ENCODE assay signal across 21 cellular contexts in the genomic region with DNA sequence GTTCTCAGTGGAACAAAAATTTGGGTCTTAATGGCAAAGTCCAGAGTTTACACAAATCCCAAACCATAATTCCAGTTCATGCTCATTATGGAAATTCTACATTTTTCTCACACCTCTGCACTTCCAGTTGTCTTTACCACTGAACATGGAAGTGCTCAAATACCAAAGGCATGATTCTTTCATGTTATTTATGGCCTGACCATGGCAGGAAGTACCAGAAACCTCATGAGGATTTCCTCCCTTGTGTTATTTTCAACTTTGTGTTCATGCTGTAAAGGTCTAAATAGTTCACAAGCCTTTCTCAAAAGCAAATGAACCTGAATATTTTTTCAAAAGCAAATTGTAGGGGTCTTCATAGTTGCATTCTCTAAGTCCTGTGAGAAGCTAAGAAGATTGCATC.
DNase-seq lines count a peak whose midpoint lies in the region; ATAC-seq and TF ChIP-seq lines count a peak whose summit lies in the region.
"Had no signal": no experiment of that assay in that cellular context is flagged by ENCODE, and none has a peak within 500 bp of the region (broad histone marks: within the 10 kb centered on the region; RNA-seq: fewer than 3 reads in every experiment).

No MANE protein-coding gene starts in this region.

- intact Hi-C loops in spleen (cut with DNase I; ENCODE audit: low total_unique reads): no loop called here

- POLR2A ChIA-PET in activated naive CD8-positive, alpha-beta T cell treated with anti-CD3 and anti-CD28 coated beads, Interleukin-2, amount 10 ng/mL, durations not matched to agents 7 days and 5 days (lab: Charles Lee): interaction anchor here (0.7 kb wide), 1 partner anchor 120 kb away, joined by 4 read pairs; no protein-coding TSS in a partner anchor

- peak overlapping the region; percentile 53 for H3K4me3 Mint-ChIP-seq in activated naive CD8-positive, alpha-beta T cell treated with anti-CD3 and anti-CD28 coated beads, Interleukin-2, amount 10 ng/mL, durations not matched to agents 7 days and 5 days
- H3K4me3 Mint-ChIP-seq in activated naive CD8-positive, alpha-beta T cell treated with anti-CD3 and anti-CD28 coated beads for 36 hours: no peak overlapping the region
- H3K4me3 Mint-ChIP-seq: activated T-cell treated with anti-CD3 and anti-CD28 coated beads, Interleukin-2, amount 50 U/mL, for 72 hours had no signal

- H3K36me3 ChIP-seq in spleen: no peaks in the 10 kb centered on the region
- H3K36me3 ChIP-seq: adrenal gland, upper lobe of right lung had no signal

- H3K4me1 Mint-ChIP-seq in activated naive CD8-positive, alpha-beta T cell treated with anti-CD3 and anti-CD28 coated beads, Interleukin-2, amount 10 ng/mL, durations not matched to agents 7 days and 5 days: peaks cover 53% of the 10 kb centered on the region
- H3K4me1 Mint-ChIP-seq in activated naive CD8-positive, alpha-beta T cell treated with anti-CD3 and anti-CD28 coated beads for 36 hours: peaks cover 31% of the 10 kb centered on the region

- peaks cover 2% of the 10 kb centered on the region for H3K9me3 Mint-ChIP-seq in activated naive CD8-positive, alpha-beta T cell treated with anti-CD3 and anti-CD28 coated beads, Interleukin-2, amount 10 ng/mL, durations not matched to agents 7 days and 5 days
- H3K9me3 Mint-ChIP-seq in activated naive CD8-positive, alpha-beta T cell treated with anti-CD3 and anti-CD28 coated beads for 36 hours: no peaks in the 10 kb centered on the region
- H3K9me3 Mint-ChIP-seq: activated T-cell treated with anti-CD3 and anti-CD28 coated beads, Interleukin-2, amount 50 U/mL, for 72 hours had no signal

- H3K27me3 Mint-ChIP-seq in activated naive CD8-positive, alpha-beta T cell treated with anti-CD3 and anti-CD28 coated beads, Interleukin-2, amount 10 ng/mL, durations not matched to agents 7 days and 5 days: peaks cover 4% of the 10 kb centered on the region
- no peaks in the 10 kb centered on the region for H3K27me3 Mint-ChIP-seq in activated naive CD8-positive, alpha-beta T cell treated with anti-CD3 and anti-CD28 coated beads for 36 hours

- peaks cover 11 to 60% (median 28%) of the 10 kb centered on the region in 6 donors for H3K4me1 ChIP-seq in spleen

- peak overlapping the region; percentile 26 for H3K27ac Mint-ChIP-seq in activated naive CD8-positive, alpha-beta T cell treated with anti-CD3 and anti-CD28 coated beads, Interleukin-2, amount 10 ng/mL, durations not matched to agents 7 days and 5 days
- H3K27ac Mint-ChIP-seq in activated naive CD8-positive, alpha-beta T cell treated with anti-CD3 and anti-CD28 coated beads for 36 hours: no peak overlapping the region
- H3K27ac Mint-ChIP-seq: activated T-cell treated with anti-CD3 and anti-CD28 coated beads, Interleukin-2, amount 50 U/mL, for 72 hours had no signal

- DNase-seq in activated naive CD8-positive, alpha-beta T cell treated with anti-CD3 and anti-CD28 coated beads, Interleukin-2, amount 10 ng/mL, durations not matched to agents 7 days and 5 days: no peak
- DNase-seq in activated naive CD8-positive, alpha-beta T cell treated with anti-CD3 and anti-CD28 coated beads for 36 hours: no peak
- peak; percentile 65 for DNase-seq in MV-4-11 (lab: John Stamatoyannopoulos, UW)
- DNase-seq in fibroblast of villous mesenchyme (ENCODE audit: low read depth): peak; percentile 37
- no peak for DNase-seq in spleen
- no peak for DNase-seq in occipital lobe (lab: John Stamatoyannopoulos, UW)
- DNase-seq: activated CD4-positive, alpha-beta T cell treated with anti-CD3 and anti-CD28 coated beads for 48 hours; activated T-cell treated with anti-CD3 and anti-CD28 coated beads, Interleukin-2, amount 50 U/mL, for 72 hours; adrenal gland; Calu3; glutamatergic neuron; NCI-H1694; NCI-H446; SIG-M5; stimulated activated naive CD8-positive, alpha-beta T cell treated with anti-CD3 and anti-CD28 coated beads, Interleukin-15, Interleukin-2, amounts not matched to agents 100 U/mL and 50 U/mL, for 24 hours; upper lobe of right lung had no signal

- TF ChIP-seq POLR2A in spleen (IDR thresholded peaks at IDR 0.05): no peak

- peak overlapping the region in 6 of 8 donors; percentile 11 to 44 (median 30) for H3K27ac ChIP-seq in spleen
- H3K27ac ChIP-seq: adrenal gland, epithelial cell of prostate, KMS-11, upper lobe of right lung had no signal

- no peaks in the 10 kb centered on the region for H3K27me3 ChIP-seq in spleen (replicated peaks in 1 of 7)
- H3K27me3 ChIP-seq: adrenal gland, upper lobe of right lung had no signal

- H3K4me3 ChIP-seq in fibroblast of villous mesenchyme (ENCODE audit: low read depth, low read length) (no peak overlapping the region), spleen (no peak overlapping the region)
- H3K4me3 ChIP-seq: adrenal gland, mucosa of descending colon, upper lobe of right lung had no signal

- peak; percentile 29 for ATAC-seq in activated naive CD8-positive, alpha-beta T cell treated with anti-CD3 and anti-CD28 coated beads, Interleukin-2, amount 10 ng/mL, durations not matched to agents 7 days and 5 days (ENCODE audit: low read depth)
- ATAC-seq in HG03432 (IDR thresholded peaks at IDR 0.05; ENCODE audit: unreplicated experiment) (no peak), GM21737 (IDR thresholded peaks at IDR 0.05; ENCODE audit: unreplicated experiment) (no peak)
- ATAC-seq: activated T-cell treated with anti-CD3 and anti-CD28 coated beads, Interleukin-2, amount 50 U/mL, for 72 hours; mucosa of descending colon; stimulated activated naive CD8-positive, alpha-beta T cell treated with anti-CD3 and anti-CD28 coated beads, Interleukin-15, Interleukin-2, amounts not matched to agents 100 U/mL and 50 U/mL, for 24 hours; upper lobe of right lung had no signal

- H3K9me3 ChIP-seq in spleen: no peaks in the 10 kb centered on the region
- H3K9me3 ChIP-seq: mucosa of descending colon, upper lobe of right lung had no signal

- peaks cover 8% of the 10 kb centered on the region for H3K36me3 Mint-ChIP-seq in activated naive CD8-positive, alpha-beta T cell treated with anti-CD3 and anti-CD28 coated beads, Interleukin-2, amount 10 ng/mL, durations not matched to agents 7 days and 5 days
- no peaks in the 10 kb centered on the region for H3K36me3 Mint-ChIP-seq in activated naive CD8-positive, alpha-beta T cell treated with anti-CD3 and anti-CD28 coated beads for 36 hours

- TF ChIP-seq CTCF in fibroblast of villous mesenchyme (IDR thresholded peaks at IDR 0.05; ENCODE audit: insufficient read depth, low read depth, low read length) (no peak), spleen (IDR thresholded peaks at IDR 0.05 in 8 of 11, conservative IDR thresholded peaks at IDR 0.05 in 3 of 11) (no peak)

Comparison
In these comparisons a context has a peak if more than half of its experiments do, and no peak if none do; other contexts are left out.
1. DNase-seq: peak in MV-4-11 (single experiment) and fibroblast of villous mesenchyme (single experiment); none in activated naive CD8-positive, alpha-beta T cell treated with anti-CD3 and anti-CD28 coated beads, Interleukin-2, amount 10 ng/mL, durations not matched to agents 7 days and 5 days (single experiment), activated naive CD8-positive, alpha-beta T cell treated with anti-CD3 and anti-CD28 coated beads for 36 hours (single experiment), spleen (single experiment) and occipital lobe (single experiment).